In genomic region chr3:123350971-123351370, GRCh38 we compare ENCODE assay signal across 20 cellular contexts.
"Had no signal": no experiment of that assay in that cellular context is flagged by ENCODE, and none has a peak within 500 bp of the region (broad histone marks: within the 10 kb centered on the region; RNA-seq: fewer than 3 reads in every experiment).

No MANE protein-coding gene starts in this region.

- DNase-seq: activated CD4-positive, alpha-beta T cell treated with anti-CD3 and anti-CD28 coated beads for 1 hour; activated CD4-positive, alpha-beta T cell treated with anti-CD3 and anti-CD28 coated beads, Interleukin-2, amount 50 U/mL, for 1 hour; activated CD8-positive, alpha-beta memory T cell treated with anti-CD3 and anti-CD28 coated beads, Interleukin-2, amount 10 ng/mL, durations not matched to agents 7 days and 5 days; activated CD8-positive, alpha-beta T cell treated with anti-CD3 and anti-CD28 coated beads, Interleukin-2, amount 10 ng/mL, durations not matched to agents 7 days and 5 days; activated effector memory CD4-positive, alpha-beta T cell treated with Interleukin-2 at 50 U/mL for 16 hours; activated naive CD4-positive, alpha-beta T cell treated with Interleukin-2 at 50 U/mL for 16 hours; activated T-cell treated with anti-CD3 and anti-CD28 coated beads, Interleukin-2, amount 50 U/mL, for 72 hours; anterior cingulate cortex; cortex of kidney; effector memory CD8-positive, alpha-beta T cell; foreskin keratinocyte; naive B cell; nephron progenitor cell; pancreas; psoas muscle; stimulated activated CD4-positive, alpha-beta T cell treated with anti-CD3 and anti-CD28 coated beads, Interleukin-2, amount 100 ng/mL, for 48 hours; stimulated activated naive CD4-positive, alpha-beta T cell treated with Interleukin-2 at 50 U/mL for 16 hours; T-helper 2 cell; testis; upper lobe of left lung had no signal

- H3K4me3 ChIP-seq: pancreas, psoas muscle, testis, upper lobe of left lung had no signal

- ATAC-seq: activated CD8-positive, alpha-beta memory T cell treated with anti-CD3 and anti-CD28 coated beads, Interleukin-2, amount 10 ng/mL, durations not matched to agents 7 days and 5 days; activated CD8-positive, alpha-beta T cell treated with anti-CD3 and anti-CD28 coated beads, Interleukin-2, amount 10 ng/mL, durations not matched to agents 7 days and 5 days; activated T-cell treated with anti-CD3 and anti-CD28 coated beads, Interleukin-2, amount 50 U/mL, for 72 hours; effector memory CD8-positive, alpha-beta T cell; foreskin keratinocyte; pancreas; psoas muscle had no signal

- H3K27ac ChIP-seq: foreskin keratinocyte, psoas muscle, testis, upper lobe of left lung had no signal

- H3K27me3 ChIP-seq: pancreas, testis, upper lobe of left lung had no signal

- H3K4me1 ChIP-seq: foreskin keratinocyte, psoas muscle, upper lobe of left lung had no signal

- H3K36me3 ChIP-seq: pancreas, upper lobe of left lung had no signal

- H3K9me3 ChIP-seq: pancreas, psoas muscle, testis, upper lobe of left lung had no signal
